22 cellular contexts compared by ENCODE assay signal in genomic region chr13:64817721-64818120, GRCh38.
"Had no signal": no experiment of that assay in that cellular context is flagged by ENCODE, and none has a peak within 500 bp of the region (broad histone marks: within the 10 kb centered on the region; RNA-seq: fewer than 3 reads in every experiment).

No MANE protein-coding gene starts in this region.

- H3K27ac ChIP-seq: ascending aorta, gastrocnemius medialis, neutrophil, testis, VCaP had no signal

- H3K4me3 ChIP-seq: ascending aorta, gastrocnemius medialis, lung, testis had no signal

- H3K36me3 Mint-ChIP-seq: activated naive CD8-positive, alpha-beta T cell treated with anti-CD3 and anti-CD28 coated beads for 36 hours; naive B cell had no signal

- ATAC-seq: activated CD4-positive, alpha-beta T cell treated with anti-CD3 and anti-CD28 coated beads for 36 hours; activated T-cell treated with anti-CD3 and anti-CD28 coated beads, Interleukin-2, amount 50 U/mL, for 72 hours; esophagus mucosa; gastrocnemius medialis; stimulated activated naive CD8-positive, alpha-beta T cell treated with anti-CD3 and anti-CD28 coated beads, Interleukin-15, amount 100 ng/mL, for 72 hours had no signal

- H3K27me3 ChIP-seq: ascending aorta, gastrocnemius medialis, neutrophil, testis had no signal

- H3K27me3 Mint-ChIP-seq: activated CD4-positive, alpha-beta memory T cell treated with anti-CD3 and anti-CD28 coated beads, Interleukin-2, amount 10 ng/mL, durations not matched to agents 7 days and 5 days; activated CD4-positive, alpha-beta T cell treated with anti-CD3 and anti-CD28 coated beads for 36 hours; activated naive CD8-positive, alpha-beta T cell treated with anti-CD3 and anti-CD28 coated beads for 36 hours; central memory CD8-positive, alpha-beta T cell; naive B cell; stimulated activated naive CD8-positive, alpha-beta T cell treated with anti-CD3 and anti-CD28 coated beads, Interleukin-15, amount 100 ng/mL, for 72 hours had no signal

- H3K4me3 Mint-ChIP-seq: activated CD4-positive, alpha-beta memory T cell treated with anti-CD3 and anti-CD28 coated beads, Interleukin-2, amount 10 ng/mL, durations not matched to agents 7 days and 5 days; activated CD4-positive, alpha-beta T cell treated with anti-CD3 and anti-CD28 coated beads for 36 hours; activated naive CD8-positive, alpha-beta T cell treated with anti-CD3 and anti-CD28 coated beads for 36 hours; activated T-cell treated with anti-CD3 and anti-CD28 coated beads, Interleukin-2, amount 50 U/mL, for 72 hours; central memory CD8-positive, alpha-beta T cell; endodermal cell; naive B cell; stimulated activated naive CD8-positive, alpha-beta T cell treated with anti-CD3 and anti-CD28 coated beads, Interleukin-15, amount 100 ng/mL, for 72 hours had no signal

- H3K4me1 ChIP-seq: ascending aorta, gastrocnemius medialis, testis had no signal

- H3K9me3 Mint-ChIP-seq: endodermal cell had no signal

- H3K9me3 ChIP-seq: ascending aorta, gastrocnemius medialis, neutrophil, testis had no signal

- DNase-seq: activated CD4-positive, alpha-beta memory T cell treated with anti-CD3 and anti-CD28 coated beads, Interleukin-2, amount 10 ng/mL, durations not matched to agents 7 days and 5 days; activated CD4-positive, alpha-beta T cell treated with anti-CD3 and anti-CD28 coated beads for 36 hours; activated CD8-positive, alpha-beta memory T cell treated with anti-CD3 and anti-CD28 coated beads, Interleukin-2, amount 50 U/mL, for 4 hours; activated gamma-delta T cell treated with Interleukin-2 at 50 U/mL for 16 hours; activated naive CD8-positive, alpha-beta T cell treated with anti-CD3 and anti-CD28 coated beads for 36 hours; activated T-cell treated with anti-CD3 and anti-CD28 coated beads, Interleukin-2, amount 50 U/mL, for 72 hours; endodermal cell; gastrocnemius medialis; hippocampal formation; naive B cell; posterior cingulate gyrus; stimulated activated CD4-positive, alpha-beta T cell treated with anti-CD3 and anti-CD28 coated beads, Interleukin-15, amount 100 ng/mL, for 24 hours; stimulated activated CD4-positive, alpha-beta T cell treated with anti-CD3 and anti-CD28 coated beads, Interleukin-4, amount 100 ng/mL, for 24 hours; stimulated activated naive CD8-positive, alpha-beta T cell treated with anti-CD3 and anti-CD28 coated beads, Interleukin-15, amount 100 ng/mL, for 72 hours; T-helper 9 cell; testis had no signal

- H3K4me1 Mint-ChIP-seq: activated CD4-positive, alpha-beta memory T cell treated with anti-CD3 and anti-CD28 coated beads, Interleukin-2, amount 10 ng/mL, durations not matched to agents 7 days and 5 days; activated CD4-positive, alpha-beta T cell treated with anti-CD3 and anti-CD28 coated beads for 36 hours; activated naive CD8-positive, alpha-beta T cell treated with anti-CD3 and anti-CD28 coated beads for 36 hours; central memory CD8-positive, alpha-beta T cell; endodermal cell; naive B cell; stimulated activated naive CD8-positive, alpha-beta T cell treated with anti-CD3 and anti-CD28 coated beads, Interleukin-15, amount 100 ng/mL, for 72 hours had no signal

- H3K27ac Mint-ChIP-seq: activated CD4-positive, alpha-beta memory T cell treated with anti-CD3 and anti-CD28 coated beads, Interleukin-2, amount 10 ng/mL, durations not matched to agents 7 days and 5 days; activated CD4-positive, alpha-beta T cell treated with anti-CD3 and anti-CD28 coated beads for 36 hours; activated naive CD8-positive, alpha-beta T cell treated with anti-CD3 and anti-CD28 coated beads for 36 hours; activated T-cell treated with anti-CD3 and anti-CD28 coated beads, Interleukin-2, amount 50 U/mL, for 72 hours; endodermal cell; naive B cell; stimulated activated naive CD8-positive, alpha-beta T cell treated with anti-CD3 and anti-CD28 coated beads, Interleukin-15, amount 100 ng/mL, for 72 hours had no signal

- H3K36me3 ChIP-seq: ascending aorta, gastrocnemius medialis, neutrophil had no signal
